Comparison of ENCODE assay signal across 8 cellular contexts in the genomic region with DNA sequence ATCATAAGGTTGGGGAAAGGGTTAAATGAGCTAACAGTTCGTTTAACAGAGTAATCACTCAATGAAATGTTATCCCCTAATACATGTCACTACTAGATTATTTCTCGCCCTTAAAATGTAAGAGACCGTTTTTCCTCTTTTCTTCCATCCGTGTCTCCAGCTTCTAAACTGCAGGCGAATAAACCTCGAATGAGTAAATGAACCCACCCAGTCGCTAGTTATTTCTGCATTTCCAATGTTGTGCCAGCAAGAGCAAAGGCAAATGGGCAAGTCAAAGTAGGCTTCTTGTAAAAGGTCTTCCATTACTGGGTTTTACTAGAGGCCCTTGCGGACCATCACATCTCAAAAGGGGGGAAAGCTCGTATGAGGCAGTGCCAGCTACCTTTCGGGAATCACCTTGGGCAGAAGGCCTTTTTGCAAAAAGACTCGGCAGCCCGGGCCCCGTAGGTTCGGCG. TPM values are rescaled to one million over a fixed set of nuclear protein-coding genes. Genes with fewer than 3 reads are reported as not detected.
DNase-seq lines count a peak whose midpoint lies in the region; ATAC-seq and TF ChIP-seq lines count a peak whose summit lies in the region.

No MANE protein-coding gene starts in this region.

- no peak for TF ChIP-seq CTCF in cardiac muscle cell (IDR thresholded peaks at IDR 0.05; ENCODE audit: low read depth, low read length)

- H3K27ac ChIP-seq in cardiac muscle cell (peak overlapping the region; percentile 90), temporal lobe (ENCODE audit: low read depth, low read length) (peak overlapping the region; percentile 84)

- no peaks in the 10 kb centered on the region for H3K9me3 Mint-ChIP-seq in activated CD4-positive, alpha-beta memory T cell treated with anti-CD3 and anti-CD28 coated beads for 36 hours
- H3K9me3 Mint-ChIP-seq in immature natural killer cell = no peaks in the 10 kb centered on the region

- CTCF ChIA-PET in activated CD4-positive, alpha-beta memory T cell treated with anti-CD3 and anti-CD28 coated beads for 36 hours (lab: Charles Lee) = interaction anchor here (0.6 to 2.9 kb wide), 11 partner anchors 13 to 621 kb away, joined by 3 to 19 read pairs (median 3); a partner anchor contains a TSS

- POLR2A ChIA-PET in activated CD4-positive, alpha-beta memory T cell treated with anti-CD3 and anti-CD28 coated beads for 36 hours (lab: Charles Lee) = interaction anchor here (0.8 to 3.0 kb wide), 5 partner anchors 15 to 254 kb away, joined by 3 to 14 read pairs (median 4); a partner anchor contains a TSS

- no peaks in the 10 kb centered on the region for H3K9me3 ChIP-seq in cardiac muscle cell (ENCODE audit: low read depth)

- H3K4me1 Mint-ChIP-seq in activated CD4-positive, alpha-beta memory T cell treated with anti-CD3 and anti-CD28 coated beads for 36 hours (ENCODE audit: low read depth) = peaks cover 48% of the 10 kb centered on the region
- H3K4me1 Mint-ChIP-seq in immature natural killer cell = peaks cover 39 to 53% of the 10 kb centered on the region in 2 donors

- H3K4me1 ChIP-seq in cardiac muscle cell (ENCODE audit: low read depth) = peaks cover 9% of the 10 kb centered on the region

- DNase-seq in cardiac muscle cell (ENCODE audit: low read depth in 1 of 2, low spot score in 1 of 2) (no peak), Right ventricle myocardium superior (no peak), immature natural killer cell (no peak), posterior vena cava (ENCODE audit: low spot score) (no peak), DMS 273 (lab: John Stamatoyannopoulos, UW; ENCODE audit: unreplicated experiment) (no peak)
- DNase-seq in activated CD4-positive, alpha-beta memory T cell treated with anti-CD3 and anti-CD28 coated beads for 36 hours = no peak
- no peak for DNase-seq in activated CD4-positive, CD25-positive, alpha-beta regulatory T cell treated with anti-CD3 and anti-CD28 coated beads, Interleukin-2, amount 50 U/mL, for 72 hours

- intact Hi-C loops in Right ventricle myocardium superior (cut with DNase I) = loop anchor here (5.0 kb wide), 1 partner anchor 100 kb away; a partner anchor contains a TSS
- intact Hi-C loops in activated CD4-positive, alpha-beta memory T cell treated with anti-CD3 and anti-CD28 coated beads for 36 hours (cut with micrococcal nuclease) = loop anchor here (1.0 to 5.0 kb wide), 5 partner anchors 16 to 870 kb away; a partner anchor contains a TSS
- intact Hi-C loops in posterior vena cava (cut with DNase I) = loop anchor here in 1 of 2 donors (10.0 kb wide), 1 partner anchor 112 kb away; no protein-coding TSS in a partner anchor

- peak overlapping the region; percentile 54 for H3K4me3 ChIP-seq in cardiac muscle cell

- no peaks in the 10 kb centered on the region for H3K27me3 Mint-ChIP-seq in activated CD4-positive, alpha-beta memory T cell treated with anti-CD3 and anti-CD28 coated beads for 36 hours
- peaks cover 5 to 14% (median 7%) of the 10 kb centered on the region in 3 donors for H3K27me3 Mint-ChIP-seq in immature natural killer cell (ENCODE audit: low read depth in 3 of 3)

- peak overlapping the region; percentile 88 for H3K27ac Mint-ChIP-seq in activated CD4-positive, alpha-beta memory T cell treated with anti-CD3 and anti-CD28 coated beads for 36 hours
- H3K27ac Mint-ChIP-seq in immature natural killer cell = peak overlapping the region; percentile 83 to 97 (median 94)

- no peak for ATAC-seq in Right ventricle myocardium superior (ENCODE audit: poor library complexity)

- no peaks in the 10 kb centered on the region for H3K27me3 ChIP-seq in cardiac muscle cell

- H3K4me3 Mint-ChIP-seq in activated CD4-positive, alpha-beta memory T cell treated with anti-CD3 and anti-CD28 coated beads for 36 hours = peak overlapping the region; percentile 90
- peak overlapping the region; percentile 84 to 91 (median 86) for H3K4me3 Mint-ChIP-seq in immature natural killer cell

- H3K36me3 ChIP-seq in cardiac muscle cell = no peaks in the 10 kb centered on the region

- H3K36me3 Mint-ChIP-seq in activated CD4-positive, alpha-beta memory T cell treated with anti-CD3 and anti-CD28 coated beads for 36 hours = no peaks in the 10 kb centered on the region
- peaks cover 0 to 4% (median 0%) of the 10 kb centered on the region in 3 donors for H3K36me3 Mint-ChIP-seq in immature natural killer cell

RNA-seq across cellular contexts. Expression of a gene that starts 0.4 kb away (rescaled TPM):
- total RNA-seq in cardiac muscle cell = 37.7 and 43.8 TPM in 2 replicates
- polyA plus RNA-seq in cardiac muscle cell = 43.1 and 44.3 TPM in 2 replicates
- total RNA-seq in Right ventricle myocardium superior = 27.7 TPM
- total RNA-seq in activated CD4-positive, alpha-beta memory T cell treated with anti-CD3 and anti-CD28 coated beads for 36 hours = 10 to 100 TPM; 23.6 to 24.2 TPM
- 10 to 100 TPM; 20.3 to 34.0 (median 20.6) TPM for polyA plus RNA-seq in immature natural killer cell
- 53.4 TPM for total RNA-seq in temporal lobe
- 10 to 100 TPM; 22.5 to 26.1 TPM for total RNA-seq in posterior vena cava
